19 cellular contexts compared by ENCODE assay signal in genomic region chr10:3756360-3756740, GRCh38. TPM values are rescaled to one million over a fixed set of nuclear protein-coding genes. Genes with fewer than 3 reads are reported as not detected.
A peak's percentile ranks its signal among the peaks of the same experiment; 100 is the strongest.
DNase-seq lines count a peak whose midpoint lies in the region; ATAC-seq, FAIRE-seq and TF ChIP-seq lines count a peak whose summit lies in the region.
"Had no signal": no experiment of that assay in that cellular context is flagged by ENCODE, and none has a peak within 500 bp of the region (broad histone marks: within the 10 kb centered on the region; RNA-seq: fewer than 3 reads in every experiment).

No MANE protein-coding gene starts in this region.

- CTCF ChIA-PET in activated CD4-positive, alpha-beta memory T cell treated with anti-CD3 and anti-CD28 coated beads for 36 hours (lab: Charles Lee) = interaction anchor here (1.0 to 2.0 kb wide), 4 partner anchors 11 to 26 kb away, joined by 3 to 10 read pairs (median 5); no protein-coding TSS in a partner anchor
- CTCF ChIA-PET in HepG2 (lab: Yijun Ruan, JAX; ENCODE audit: low intra/inter-chr PET ratio, low total read pairs) = no interaction called here

- no peak overlapping the region for H3K9ac ChIP-seq in HepG2 (ENCODE audit: insufficient read depth, low read depth, low read length)

- in situ Hi-C loops in HepG2 (cut with HindIII; ENCODE audit: extremely low pct_ligation_motif_present, low pct_unique_long_range_greater_than_20kb) = loop anchor here (25.0 kb wide), 1 partner anchor 519 kb away; no protein-coding TSS in a partner anchor

- H4K20me1 ChIP-seq in HepG2 (ENCODE audit: insufficient read depth, low read length) = no peaks in the 10 kb centered on the region

- no peaks in the 10 kb centered on the region for H3K9me3 ChIP-seq in HepG2 (ENCODE audit: low read length)
- H3K9me3 ChIP-seq: sigmoid colon, thyroid gland had no signal

- TF ChIP-seq POLR2A in HepG2 (IDR thresholded peaks at IDR 0.05; ENCODE audit: insufficient read depth in 1 of 2, low read depth in 2 of 2, low read length in 2 of 2) = no peak

- H2AFZ ChIP-seq in HepG2 (ENCODE audit: low read length) = no peak overlapping the region

- peak overlapping the region; percentile 100 for H3K27ac Mint-ChIP-seq in T-helper 1 cell treated with Interleukin-12 subunit alpha and Interleukin-12 subunit beta and Interleukin-4 antibody, amounts not matched to agents 30 μg/mL and 1 μg/mL, for 36 hours
- H3K27ac Mint-ChIP-seq in CD14-positive monocyte = peak overlapping the region in 4 of 7 donors; percentile 37 to 80 (median 46)
- peak overlapping the region; percentile 100 for H3K27ac Mint-ChIP-seq in activated CD4-positive, alpha-beta memory T cell treated with anti-CD3 and anti-CD28 coated beads for 36 hours

- POLR2A ChIA-PET in activated CD4-positive, alpha-beta memory T cell treated with anti-CD3 and anti-CD28 coated beads for 36 hours (lab: Charles Lee) = interaction anchor here (1.3 to 6.6 kb wide), 6 partner anchors 8 to 54 kb away, joined by 5 to 112 read pairs (median 8); partner anchors contain the start of gene KLF6
- POLR2A ChIA-PET in HepG2 (lab: Yijun Ruan, JAX) = interaction anchor here (2.5 kb wide), 1 partner anchor 29 kb away, joined by 16 read pairs; the partner anchor contains the start of gene KLF6

- H3K4me3 ChIP-seq in HepG2 (replicated peaks in 1 of 3; ENCODE audit: insufficient read depth in 1 of 3, low read depth in 2 of 3, low read length in 3 of 3) = no peak overlapping the region
- H3K4me3 ChIP-seq: sigmoid colon, thyroid gland had no signal

- WGBS in HepG2 (ENCODE audit: low lambda C conversion rate) = 81% methylated on average over 5 of the region's 5 CpGs

- no peak for ATAC-seq in HepG2
- ATAC-seq in GM18870 (IDR thresholded peaks at IDR 0.05; ENCODE audit: unreplicated experiment) = no peak

- FAIRE-seq in HepG2 (lab: Jason Lieb, UNC) = no peak
- FAIRE-seq in RCC 7860 (lab: Jason Lieb, UNC) = no peak
- no peak for FAIRE-seq in urothelium cell line (lab: Jason Lieb, UNC)
- FAIRE-seq: keratinocyte had no signal

- peaks cover 19% of the 10 kb centered on the region for H3K36me3 Mint-ChIP-seq in T-helper 1 cell treated with Interleukin-12 subunit alpha and Interleukin-12 subunit beta and Interleukin-4 antibody, amounts not matched to agents 30 μg/mL and 1 μg/mL, for 36 hours (ENCODE audit: low read depth)
- peaks cover 0 to 3% of the 10 kb centered on the region in 2 donors for H3K36me3 Mint-ChIP-seq in CD14-positive monocyte
- H3K36me3 Mint-ChIP-seq in activated CD4-positive, alpha-beta memory T cell treated with anti-CD3 and anti-CD28 coated beads for 36 hours = peaks cover 5% of the 10 kb centered on the region

- no peak overlapping the region for H3K27ac ChIP-seq in HepG2 (ENCODE audit: extremely low read length, insufficient read depth, low read length)
- H3K27ac ChIP-seq: thyroid gland had no signal

- H3K36me3 ChIP-seq in HepG2 (replicated peaks in 1 of 2; ENCODE audit: control insufficient read depth in 1 of 2, insufficient read depth in 2 of 2, low read length in 2 of 2) = no peaks in the 10 kb centered on the region
- H3K36me3 ChIP-seq: sigmoid colon, thyroid gland had no signal

- H3K27me3 Mint-ChIP-seq in T-helper 1 cell treated with Interleukin-12 subunit alpha and Interleukin-12 subunit beta and Interleukin-4 antibody, amounts not matched to agents 30 μg/mL and 1 μg/mL, for 36 hours (ENCODE audit: low read depth) = no peaks in the 10 kb centered on the region
- peaks cover 1 to 5% (median 2%) of the 10 kb centered on the region in 3 donors for H3K27me3 Mint-ChIP-seq in CD14-positive monocyte (ENCODE audit: low read depth in 3 of 3)
- no peaks in the 10 kb centered on the region for H3K27me3 Mint-ChIP-seq in activated CD4-positive, alpha-beta memory T cell treated with anti-CD3 and anti-CD28 coated beads for 36 hours

- DNase-seq in T-helper 1 cell = no peak
- no peak for DNase-seq in CD14-positive monocyte (ENCODE audit: low spot score)
- DNase-seq in activated CD4-positive, alpha-beta memory T cell treated with anti-CD3 and anti-CD28 coated beads for 36 hours = no peak
- DNase-seq in HepG2 (ENCODE audit: low spot score) = no peak
- DNase-seq in RCC 7860 (ENCODE audit: low spot score) = no peak
- no peak for DNase-seq in urothelium cell line (ENCODE audit: low spot score)
- DNase-seq: 8988T; DND-41; effector CD8-positive, alpha-beta T cell; HCEC 1CT; NCI-H2081; NCI-H524 treated with DMSO at 0.1 percent for 48 hours; OCI-M1; sigmoid colon; stimulated activated CD4-positive, alpha-beta T cell treated with anti-CD3 and anti-CD28 coated beads, Interleukin-2, amount 100 ng/mL, for 48 hours; thyroid gland had no signal

- TF ChIP-seq CTCF in CD14-positive monocyte (IDR thresholded peaks at IDR 0.05) (no peak), HepG2 (CRISPR knock-in tag; IDR thresholded peaks at IDR 0.05) (no peak)

- intact Hi-C loops in CD14-positive monocyte (cut with micrococcal nuclease) (loop anchor here in 1 of 2 donors (10.0 kb wide), 1 partner anchor 442 kb away; no protein-coding TSS in a partner anchor), HepG2 (cut with micrococcal nuclease; ENCODE audit: unreplicated experiment) (no loop called here)
- intact Hi-C loops in activated CD4-positive, alpha-beta memory T cell treated with anti-CD3 and anti-CD28 coated beads for 36 hours (cut with micrococcal nuclease) = loop anchor here (5.0 to 10.0 kb wide), 6 partner anchors 89 to 896 kb away; no protein-coding TSS in a partner anchor

- H3K27me3 ChIP-seq in HepG2 (ENCODE audit: control insufficient read depth in 1 of 2, insufficient read depth in 2 of 2, low read length in 2 of 2) = peaks cover 0 to 11% of the 10 kb centered on the region in 2 experiments; a peak in 2 of 5 replicates
- H3K27me3 ChIP-seq: sigmoid colon, thyroid gland had no signal

- peaks cover 57% of the 10 kb centered on the region for H3K4me1 ChIP-seq in HepG2 (ENCODE audit: insufficient read depth, low read length)
- H3K4me1 ChIP-seq: thyroid gland had no signal

- TF ChIP-seq RAD21 in HepG2 (CRISPR knock-in tag; IDR thresholded peaks at IDR 0.05) = no peak

- TF ChIP-seq EP300 in HepG2 (IDR thresholded peaks at IDR 0.05; ENCODE audit: low read depth in 2 of 2, low read length in 2 of 2) = no peak
- no peak for TF ChIP-seq EP300 in HepG2 (CRISPR knock-in tag; IDR thresholded peaks at IDR 0.05; ENCODE audit: borderline replicate concordance)

- peak overlapping the region; percentile 49 for H3K4me3 Mint-ChIP-seq in T-helper 1 cell treated with Interleukin-12 subunit alpha and Interleukin-12 subunit beta and Interleukin-4 antibody, amounts not matched to agents 30 μg/mL and 1 μg/mL, for 36 hours
- peak overlapping the region in 1 of 2 donors; percentile 67 for H3K4me3 Mint-ChIP-seq in CD14-positive monocyte
- no peak overlapping the region for H3K4me3 Mint-ChIP-seq in activated CD4-positive, alpha-beta memory T cell treated with anti-CD3 and anti-CD28 coated beads for 36 hours

- peak overlapping the region; percentile 69; the same call in 1 of the 2 replicates for H3K4me2 ChIP-seq in HepG2 (ENCODE audit: low read depth, low read length)

- no peaks in the 10 kb centered on the region for H3K79me2 ChIP-seq in HepG2 (ENCODE audit: insufficient read depth, low read length)

- peaks cover 8% of the 10 kb centered on the region for H3K9me3 Mint-ChIP-seq in T-helper 1 cell treated with Interleukin-12 subunit alpha and Interleukin-12 subunit beta and Interleukin-4 antibody, amounts not matched to agents 30 μg/mL and 1 μg/mL, for 36 hours
- peaks cover 0 to 6% (median 2%) of the 10 kb centered on the region in 7 donors for H3K9me3 Mint-ChIP-seq in CD14-positive monocyte
- peaks cover 11% of the 10 kb centered on the region for H3K9me3 Mint-ChIP-seq in activated CD4-positive, alpha-beta memory T cell treated with anti-CD3 and anti-CD28 coated beads for 36 hours

- no TSS peak for BruUV-seq in HepG2 (replicated peaks; lab: Mats Ljungman, UMichigan)

- H3K4me1 Mint-ChIP-seq in T-helper 1 cell treated with Interleukin-12 subunit alpha and Interleukin-12 subunit beta and Interleukin-4 antibody, amounts not matched to agents 30 μg/mL and 1 μg/mL, for 36 hours (ENCODE audit: low read depth) = peaks cover 68% of the 10 kb centered on the region
- H3K4me1 Mint-ChIP-seq in CD14-positive monocyte = peaks cover 55% of the 10 kb centered on the region
- H3K4me1 Mint-ChIP-seq in activated CD4-positive, alpha-beta memory T cell treated with anti-CD3 and anti-CD28 coated beads for 36 hours (ENCODE audit: low read depth) = peaks cover 68% of the 10 kb centered on the region

TF ChIP-seq in HepG2, 621 proteins besides CTCF, POLR2A, EP300 and RAD21 (continues in another document):
- no peak for TF ChIP-seq SRF (IDR thresholded peaks at IDR 0.05; ENCODE audit: low read depth, low read length)
- no peak for TF ChIP-seq TBX3 (IDR thresholded peaks at IDR 0.05; ENCODE audit: borderline replicate concordance)

RNA-seq across cellular contexts. Expression of gene KLF6, which starts 28.7 kb away (rescaled TPM):
- polyA plus RNA-seq in CD14-positive monocyte (100 to 1,000 TPM; 499 to 510 TPM), HepG2 (2011; rRNA removed) (71.9 and 75.4 TPM in 2 replicates)
- 100 to 1,000 TPM; 144 to 151 TPM for total RNA-seq in activated CD4-positive, alpha-beta memory T cell treated with anti-CD3 and anti-CD28 coated beads for 36 hours
- total RNA-seq in HepG2 (2016; rRNA removed; fragmentation: Illumina TruSeq; extraction: Trizol) = 13.5 and 27.0 TPM in 2 replicates
- 17.4 and 21.1 TPM in 2 replicates for total RNA-seq in HepG2 (2016; cell fraction: cytosol; rRNA removed; fragmentation: Illumina TruSeq; extraction: Trizol; ENCODE audit: low read depth)
- 13.7 and 28.9 TPM in 2 replicates for total RNA-seq in HepG2 (2016; cell fraction: insoluble cytoplasmic fraction; rRNA removed; fragmentation: Illumina TruSeq; extraction: Trizol)
- total RNA-seq in HepG2 (2016; cell fraction: membrane; rRNA removed; fragmentation: Illumina TruSeq; extraction: Trizol) = 23.0 and 29.0 TPM in 2 replicates
- 106 and 113 TPM in 2 replicates for total RNA-seq in HepG2 (2016; cell fraction: nucleus; rRNA removed; fragmentation: Illumina TruSeq; extraction: Trizol)
- 35.6 and 36.3 TPM in 2 replicates for polyA plus RNA-seq in HepG2 (2011; cell fraction: cytosol; rRNA removed)
- polyA plus RNA-seq in HepG2 (2011; cell fraction: nucleus; rRNA removed) = 201 and 233 TPM in 2 replicates
- polyA plus RNA-seq in HepG2 (2012) = 28.6 and 64.6 TPM in 2 replicates
- polyA plus RNA-seq in HepG2 (2016; cell fraction: cytosol; fragmentation: Illumina TruSeq; extraction: Trizol; ENCODE audit: low read depth) = 2.8 and 3.6 TPM in 2 replicates
- polyA plus RNA-seq in HepG2 (2016; cell fraction: insoluble cytoplasmic fraction; fragmentation: Illumina TruSeq; extraction: Trizol; ENCODE audit: low read depth) = 25.4 and 29.8 TPM in 2 replicates
- polyA plus RNA-seq in HepG2 (2016; cell fraction: membrane; fragmentation: Illumina TruSeq; extraction: Trizol; ENCODE audit: low read depth) = 11.0 and 14.7 TPM in 2 replicates
- polyA plus RNA-seq in HepG2 (2016; cell fraction: nucleus; fragmentation: Illumina TruSeq; extraction: Trizol; ENCODE audit: insufficient read depth, low read depth) = 165 and 176 TPM in 2 replicates
- 46.3 and 318 TPM in 2 replicates for polyA minus RNA-seq in HepG2 (2011; rRNA and poly(A)+ RNA removed; ENCODE audit: low replicate concordance)
- 50.8 and 67.4 TPM in 2 replicates for polyA minus RNA-seq in HepG2 (2011; cell fraction: cytosol; rRNA and poly(A)+ RNA removed)
- 544 and 615 TPM in 2 replicates for polyA minus RNA-seq in HepG2 (2011; cell fraction: nucleus; rRNA and poly(A)+ RNA removed)

Comparison
In these comparisons a context has a peak if more than half of its experiments do, and no peak if none do; other contexts are left out.
1. H3K27ac Mint-ChIP-seq: peak in every context shown above with its lines; median percentile 100 in T-helper 1 cell treated with Interleukin-12 subunit alpha and Interleukin-12 subunit beta and Interleukin-4 antibody, amounts not matched to agents 30 μg/mL and 1 μg/mL, for 36 hours; 100 in activated CD4-positive, alpha-beta memory T cell treated with anti-CD3 and anti-CD28 coated beads for 36 hours; 46 in CD14-positive monocyte.